Comparison of ENCODE assay signal across 2 cellular contexts in the genomic region with DNA sequence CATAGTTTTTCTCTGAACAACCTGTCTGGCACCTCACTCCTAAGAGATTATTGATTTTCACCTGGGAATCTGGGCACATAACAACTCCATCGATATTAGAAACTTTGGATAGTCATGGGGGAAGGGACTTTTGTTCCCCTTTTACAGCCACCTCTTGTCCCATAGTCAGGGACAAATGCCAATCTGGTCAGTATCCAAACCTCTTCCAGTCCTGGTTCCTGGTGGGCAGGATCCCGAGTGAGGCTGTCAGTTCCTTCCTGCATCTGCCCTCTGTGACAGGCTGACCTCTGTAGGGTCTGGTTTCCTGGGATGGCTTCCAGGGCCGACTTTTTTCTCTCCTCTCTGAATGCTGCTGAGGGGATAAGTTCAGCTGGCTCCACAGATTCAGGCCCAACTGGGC.
TF ChIP-seq lines count a peak whose summit lies in the region.

No MANE protein-coding gene starts in this region.

TF ChIP-seq in SK-N-SH, 30 proteins besides CTCF, POLR2A, EP300 and RAD21 (continued from another document):
- TF ChIP-seq, protein P1, sequence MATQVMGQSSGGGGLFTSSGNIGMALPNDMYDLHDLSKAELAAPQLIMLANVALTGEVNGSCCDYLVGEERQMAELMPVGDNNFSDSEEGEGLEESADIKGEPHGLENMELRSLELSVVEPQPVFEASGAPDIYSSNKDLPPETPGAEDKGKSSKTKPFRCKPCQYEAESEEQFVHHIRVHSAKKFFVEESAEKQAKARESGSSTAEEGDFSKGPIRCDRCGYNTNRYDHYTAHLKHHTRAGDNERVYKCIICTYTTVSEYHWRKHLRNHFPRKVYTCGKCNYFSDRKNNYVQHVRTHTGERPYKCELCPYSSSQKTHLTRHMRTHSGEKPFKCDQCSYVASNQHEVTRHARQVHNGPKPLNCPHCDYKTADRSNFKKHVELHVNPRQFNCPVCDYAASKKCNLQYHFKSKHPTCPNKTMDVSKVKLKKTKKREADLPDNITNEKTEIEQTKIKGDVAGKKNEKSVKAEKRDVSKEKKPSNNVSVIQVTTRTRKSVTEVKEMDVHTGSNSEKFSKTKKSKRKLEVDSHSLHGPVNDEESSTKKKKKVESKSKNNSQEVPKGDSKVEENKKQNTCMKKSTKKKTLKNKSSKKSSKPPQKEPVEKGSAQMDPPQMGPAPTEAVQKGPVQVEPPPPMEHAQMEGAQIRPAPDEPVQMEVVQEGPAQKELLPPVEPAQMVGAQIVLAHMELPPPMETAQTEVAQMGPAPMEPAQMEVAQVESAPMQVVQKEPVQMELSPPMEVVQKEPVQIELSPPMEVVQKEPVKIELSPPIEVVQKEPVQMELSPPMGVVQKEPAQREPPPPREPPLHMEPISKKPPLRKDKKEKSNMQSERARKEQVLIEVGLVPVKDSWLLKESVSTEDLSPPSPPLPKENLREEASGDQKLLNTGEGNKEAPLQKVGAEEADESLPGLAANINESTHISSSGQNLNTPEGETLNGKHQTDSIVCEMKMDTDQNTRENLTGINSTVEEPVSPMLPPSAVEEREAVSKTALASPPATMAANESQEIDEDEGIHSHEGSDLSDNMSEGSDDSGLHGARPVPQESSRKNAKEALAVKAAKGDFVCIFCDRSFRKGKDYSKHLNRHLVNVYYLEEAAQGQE (IDR thresholded peaks at IDR 0.05; ENCODE audit: low read depth, low read length), result no peak
- no peak for TF ChIP-seq USF1 (IDR thresholded peaks at IDR 0.05; ENCODE audit: borderline replicate concordance, low read depth)

TF ChIP-seq in SK-N-SH treated with all-trans-retinoic acid at 6 μM for 48 hours, 23 proteins besides CTCF, POLR2A, EP300 and RAD21 (continued from another document):
- TF ChIP-seq POU6F1 (CRISPR knock-in tag; IDR thresholded peaks at IDR 0.05; ENCODE audit: borderline replicate concordance, low read depth) (no peak), CREB5 (CRISPR knock-in tag; IDR thresholded peaks at IDR 0.05; ENCODE audit: low read depth) (no peak), ZNF8 (CRISPR knock-in tag; IDR thresholded peaks at IDR 0.05) (no peak), ZNF70 (CRISPR knock-in tag; IDR thresholded peaks at IDR 0.05) (no peak), OSR1 (CRISPR knock-in tag; IDR thresholded peaks at IDR 0.05) (no peak), ZC3H10 (CRISPR knock-in tag; IDR thresholded peaks at IDR 0.05) (no peak), CSRNP3 (CRISPR knock-in tag; IDR thresholded peaks at IDR 0.05) (no peak), ZFP3 (CRISPR knock-in tag; IDR thresholded peaks at IDR 0.05) (no peak), GLIS3 (CRISPR knock-in tag; IDR thresholded peaks at IDR 0.05) (no peak), TOX (CRISPR knock-in tag; IDR thresholded peaks at IDR 0.05; ENCODE audit: borderline replicate concordance) (no peak)
